Comparison of ENCODE assay signal across 21 cellular contexts in the genomic region with DNA sequence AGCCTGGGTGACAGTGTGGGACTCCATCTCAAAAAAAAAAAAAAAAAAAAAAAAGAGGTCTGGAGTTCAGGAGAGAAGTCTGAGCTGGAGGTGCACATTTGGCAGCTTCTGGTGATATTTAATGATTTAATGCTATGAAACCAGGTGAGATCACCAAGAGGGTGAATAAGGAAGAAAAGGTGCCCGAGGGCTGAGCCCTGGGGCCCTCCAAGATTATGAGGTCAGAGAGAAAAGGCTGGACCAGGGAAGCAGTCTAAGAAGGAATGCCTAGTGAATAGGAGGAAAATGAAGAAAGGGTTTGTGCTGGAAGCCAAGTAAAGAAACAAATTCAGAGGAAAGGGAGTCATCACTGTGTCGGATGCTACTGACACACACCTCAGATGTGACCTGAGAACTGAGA.
"Had no signal": no experiment of that assay in that cellular context is flagged by ENCODE, and none has a peak within 500 bp of the region (broad histone marks: within the 10 kb centered on the region; RNA-seq: fewer than 3 reads in every experiment).

No MANE protein-coding gene starts in this region.

- H2AFZ ChIP-seq: hepatocyte had no signal

- H3K9me3 ChIP-seq: esophagus muscularis mucosa, gastroesophageal sphincter, heart left ventricle, left lung, lower lobe of right lung had no signal

- H3K4me3 Mint-ChIP-seq: immature natural killer cell had no signal

- H3K36me3 ChIP-seq: esophagus muscularis mucosa, gastroesophageal sphincter, heart left ventricle, left lung, lower lobe of right lung had no signal

- H3K27ac ChIP-seq: coronary artery, dorsolateral prefrontal cortex, esophagus muscularis mucosa, foreskin keratinocyte, gastroesophageal sphincter, heart left ventricle, left lung, lower lobe of right lung had no signal

- H3K27ac Mint-ChIP-seq: immature natural killer cell had no signal

- DNase-seq: dermis blood vessel endothelial cell; dorsolateral prefrontal cortex; effector CD4-positive, alpha-beta T cell; effector memory CD4-positive, alpha-beta T cell; heart left ventricle; hypothalamus; immature natural killer cell; islet precursor cell; kidney; kidney glomerular epithelial cell; left cardiac atrium; left lung; left ventricle myocardium superior; lower lobe of right lung; mesendoderm; midbrain had no signal

- H3K4me3 ChIP-seq: coronary artery, dorsolateral prefrontal cortex, esophagus muscularis mucosa, gastroesophageal sphincter, heart left ventricle, hepatocyte, left lung, lower lobe of right lung had no signal

- ATAC-seq: foreskin keratinocyte, gastroesophageal sphincter, heart left ventricle, left cardiac atrium, left lung, left ventricle myocardium superior, lower lobe of right lung had no signal

- H3K4me2 ChIP-seq: hepatocyte had no signal

- H3K9me3 Mint-ChIP-seq: immature natural killer cell had no signal

- H3K79me2 ChIP-seq: hepatocyte had no signal

- H3K27me3 ChIP-seq: dorsolateral prefrontal cortex, esophagus muscularis mucosa, foreskin keratinocyte, gastroesophageal sphincter, heart left ventricle, hepatocyte, left lung had no signal
